ENCODE assay signal across 11 cellular contexts in the genomic region with DNA sequence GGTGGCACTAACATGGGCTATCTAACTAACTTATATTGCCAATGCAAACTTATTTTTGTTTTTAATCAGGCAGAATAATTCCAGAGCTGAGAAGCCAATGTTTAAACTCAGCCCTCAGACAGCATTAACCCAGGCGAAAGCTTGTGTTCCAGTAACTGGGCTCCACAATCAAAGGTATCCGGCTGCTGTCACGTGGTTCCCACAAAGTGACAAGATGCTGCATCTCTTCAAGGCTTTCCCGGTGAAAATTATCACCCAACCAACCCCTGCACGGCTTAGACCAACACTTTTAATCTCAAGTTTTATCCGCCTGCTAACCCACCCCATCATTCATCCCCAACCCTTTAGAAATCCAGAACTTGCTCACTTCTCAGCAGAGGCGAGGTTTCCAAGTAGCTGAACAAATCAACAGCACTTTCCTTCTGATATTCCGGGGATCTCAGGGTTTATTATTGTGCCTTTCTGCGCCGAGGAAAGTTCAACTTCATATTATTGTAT. TPM values are rescaled to one million over a fixed set of nuclear protein-coding genes. Genes with fewer than 3 reads are reported as not detected.
DNase-seq lines count a peak whose midpoint lies in the region; ATAC-seq and TF ChIP-seq lines count a peak whose summit lies in the region.
"Had no signal": no experiment of that assay in that cellular context is flagged by ENCODE, and none has a peak within 500 bp of the region (broad histone marks: within the 10 kb centered on the region; RNA-seq: fewer than 3 reads in every experiment).

No MANE protein-coding gene starts in this region.

- no peaks in the 10 kb centered on the region for H3K9me3 ChIP-seq in mesodermal cell (ENCODE audit: control insufficient read depth, low read length)
- no peaks in the 10 kb centered on the region for H3K9me3 ChIP-seq in right cardiac atrium (ENCODE audit: control insufficient read depth, low read length)
- no peaks in the 10 kb centered on the region for H3K9me3 ChIP-seq in left lung
- H3K9me3 ChIP-seq in colonic mucosa: no peaks in the 10 kb centered on the region
- H3K9me3 ChIP-seq in right atrium auricular region: no peaks in the 10 kb centered on the region

- in situ Hi-C loops in astrocyte of the cerebellum (cut with HindIII; ENCODE audit: low sequenced_read_pairs): no loop called here

- H3K27me3 ChIP-seq in right cardiac atrium (ENCODE audit: control insufficient read depth, insufficient read depth) (peaks cover 2% of the 10 kb centered on the region), left lung (peaks cover 51 to 100% of the 10 kb centered on the region in 2 donors), colonic mucosa (peaks cover 35% of the 10 kb centered on the region), right atrium auricular region (peaks cover 8 to 10% of the 10 kb centered on the region in 2 donors)

- ATAC-seq in right cardiac atrium (no peak), left lung (no peak)

- H3K4me1 ChIP-seq in mesodermal cell (ENCODE audit: control insufficient read depth, insufficient read depth, low read length, poor library complexity, severe bottlenecking) (peaks cover 11% of the 10 kb centered on the region), right cardiac atrium (ENCODE audit: control insufficient read depth, insufficient read depth, low read length) (peaks cover 7% of the 10 kb centered on the region), left lung (peaks cover 0 to 31% of the 10 kb centered on the region in 2 donors), colonic mucosa (peaks cover 14% of the 10 kb centered on the region), right atrium auricular region (peaks cover 0 to 27% of the 10 kb centered on the region in 2 donors)

- 2% methylated on average over 6 to 8 of the region's 10 CpGs for whole genome bisulfite sequencing in mesodermal cell (ENCODE audit: insufficient coverage in 2 of 2), 2 experiments
- WGBS in right cardiac atrium: 12% methylated on average over 10 of the region's 10 CpGs

- intact Hi-C loops in right cardiac atrium (cut with DNase I) (no loop called here), left lung (cut with DNase I) (loop anchor here in 1 of 2 donors (10.0 kb wide), 1 partner anchor 53 kb away; no protein-coding TSS in a partner anchor), colonic mucosa (cut with DNase I) (no loop called here)

- peak overlapping the region; percentile 92 for H3K27ac ChIP-seq in mesodermal cell (ENCODE audit: low read depth, low read length, severe bottlenecking)
- H3K27ac ChIP-seq in right cardiac atrium (ENCODE audit: low read length): no peak overlapping the region
- no peak overlapping the region for H3K27ac ChIP-seq in left lung
- H3K27ac ChIP-seq in colonic mucosa: no peak overlapping the region
- no peak overlapping the region for H3K27ac ChIP-seq in right atrium auricular region

- H3K9ac ChIP-seq in colonic mucosa (ENCODE audit: low read depth in 2 of 2, low read length in 2 of 2): no peak overlapping the region

- peak overlapping the region; percentile 59 for H3K4me3 ChIP-seq in astrocyte of the cerebellum (ENCODE audit: low read depth, low read length)
- H3K4me3 ChIP-seq in mesodermal cell (ENCODE audit: extremely low read depth, insufficient read depth, low read length, poor library complexity, severe bottlenecking): peak overlapping the region; percentile 51
- H3K4me3 ChIP-seq in right cardiac atrium (ENCODE audit: low read length): no peak overlapping the region
- no peak overlapping the region for H3K4me3 ChIP-seq in left lung
- no peak overlapping the region for H3K4me3 ChIP-seq in colonic mucosa
- H3K4me3 ChIP-seq in right atrium auricular region: no peak overlapping the region

- H3K36me3 ChIP-seq in mesodermal cell (ENCODE audit: control insufficient read depth, insufficient read depth, low read length) (peaks cover 11% of the 10 kb centered on the region), left lung (no peaks in the 10 kb centered on the region), colonic mucosa (no peaks in the 10 kb centered on the region), right atrium auricular region (no peaks in the 10 kb centered on the region)

- DNase-seq in DMS53 (lab: John Stamatoyannopoulos, UW): peak; percentile 70
- peak; percentile 67 for DNase-seq in NCI-H146 treated with DMSO at 0.1 percent for 48 hours (lab: John Stamatoyannopoulos, UW; ENCODE audit: unreplicated experiment)
- no peak for DNase-seq in astrocyte of the cerebellum (ENCODE audit: low read depth)
- DNase-seq in right cardiac atrium: no peak
- no peak for DNase-seq in left lung
- DNase-seq in colonic mucosa: no peak
- no peak for DNase-seq in right atrium auricular region (ENCODE audit: low spot score)
- DNase-seq: activated CD4-positive, alpha-beta T cell treated with anti-CD3 and anti-CD28 coated beads for 4 hours; erythroblast; Karpas-422 had no signal

- no peak for TF ChIP-seq CTCF in astrocyte of the cerebellum (IDR thresholded peaks at IDR 0.05; ENCODE audit: low read depth, low read length, missing control alignments)
- TF ChIP-seq CTCF in left lung (IDR thresholded peaks at IDR 0.05): no peak
- TF ChIP-seq CTCF in colonic mucosa (IDR thresholded peaks at IDR 0.05): no peak
- TF ChIP-seq CTCF in right atrium auricular region (IDR thresholded peaks at IDR 0.05): no peak

RNA-seq across cellular contexts. Expression of a gene that starts 58.7 kb away (rescaled TPM):
- not detected for polyA plus RNA-seq in mesodermal cell (2013, experiment 1 of 2)
- not detected for polyA plus RNA-seq in mesodermal cell (2013, experiment 2 of 2)
- total RNA-seq in right cardiac atrium: not detected
- not detected for polyA plus RNA-seq in right cardiac atrium
- not detected for total RNA-seq in left lung
- not detected for total RNA-seq in colonic mucosa
- not detected for total RNA-seq in right atrium auricular region

RNA-seq across cellular contexts. Expression of a gene that starts 59.1 kb away (rescaled TPM):
- 5.0 TPM for polyA plus RNA-seq in mesodermal cell (2013, experiment 1 of 2)
- 5.0 TPM for polyA plus RNA-seq in mesodermal cell (2013, experiment 2 of 2)
- total RNA-seq in right cardiac atrium: 1 to 10 TPM; 1.3 to 8.2 (median 3.8) TPM
- 2.3 TPM for polyA plus RNA-seq in right cardiac atrium
- total RNA-seq in left lung: 10 to 100 TPM; 19.1 to 50.0 TPM
- total RNA-seq in colonic mucosa: 1 to 10 TPM; 1.6 to 2.7 TPM
- total RNA-seq in right atrium auricular region: 1 to 10 TPM; 1.5 to 1.8 TPM

Comparison
In these comparisons a context has a peak if more than half of its experiments do, and no peak if none do; other contexts are left out.
1. DNase-seq: peak in DMS53 (single experiment) and NCI-H146 treated with DMSO at 0.1 percent for 48 hours (single experiment); none in astrocyte of the cerebellum (single experiment), right cardiac atrium (0 of 3), left lung (0 of 2), colonic mucosa (single experiment) and right atrium auricular region (single experiment).
2. H3K4me3 ChIP-seq: peak in astrocyte of the cerebellum (single experiment) and mesodermal cell (single experiment); none in right cardiac atrium (single experiment), left lung (0 of 2), colonic mucosa (single experiment) and right atrium auricular region (0 of 2).